Comparison of ENCODE assay signal across 11 cellular contexts in the genomic region with DNA sequence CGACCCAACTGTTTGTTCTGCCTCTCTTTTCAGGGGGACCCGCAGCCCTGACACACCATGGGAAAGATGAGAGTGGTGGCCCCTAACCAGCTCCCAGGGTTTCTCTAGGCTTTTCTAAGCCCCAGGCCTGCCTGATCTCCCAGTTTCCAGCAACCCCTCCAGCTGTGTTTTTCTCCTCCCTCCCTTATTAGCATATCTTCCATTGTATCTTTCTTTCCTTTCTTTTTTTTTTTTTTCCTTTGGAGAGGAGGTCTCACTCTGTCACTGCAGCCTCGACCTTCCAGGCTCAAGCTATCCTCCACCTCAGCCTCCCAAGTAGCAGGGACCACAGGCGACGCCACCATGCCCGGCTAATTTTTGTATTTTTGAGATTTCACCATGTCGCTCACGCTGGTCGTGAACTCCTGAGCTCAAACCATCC. TPM values are rescaled to one million over a fixed set of nuclear protein-coding genes. Genes with fewer than 3 reads are reported as not detected.
DNase-seq lines count a peak whose midpoint lies in the region; ATAC-seq and TF ChIP-seq lines count a peak whose summit lies in the region.
"Had no signal": no experiment of that assay in that cellular context is flagged by ENCODE, and none has a peak within 500 bp of the region (broad histone marks: within the 10 kb centered on the region; RNA-seq: fewer than 3 reads in every experiment).

No MANE protein-coding gene starts in this region.

- H3K36me3 ChIP-seq in PC-9 (ENCODE audit: low read depth) (0 out of 2 replicates have a peak, but pooled peaks cover 3% of the 10 kb centered on the region), esophagus muscularis mucosa (no peaks in the 10 kb centered on the region), skeletal muscle satellite cell (ENCODE audit: insufficient read depth, low read length) (no peaks in the 10 kb centered on the region)
- H3K36me3 ChIP-seq: cardiac muscle cell had no signal

- WGBS in esophagus muscularis mucosa = 94% methylated on average over 9 of the region's 9 CpGs
- 91% methylated on average over 9 of the region's 9 CpGs for WGBS in right cardiac atrium

- peak overlapping the region; percentile 73 for H3K4me2 ChIP-seq in PC-9
- peak overlapping the region; percentile 71 for H3K4me2 ChIP-seq in skeletal muscle satellite cell (ENCODE audit: low read length)

- TF ChIP-seq CTCF in PC-9 (conservative IDR thresholded peaks at IDR 0.05) (no peak), esophagus muscularis mucosa (IDR thresholded peaks at IDR 0.05) (no peak)

- intact Hi-C loops in PC-9 (cut with micrococcal nuclease; ENCODE audit: unreplicated experiment) (loop anchor here (2.0 to 10.0 kb wide), 5 partner anchors 82 to 722 kb away; a partner anchor contains a TSS), esophagus muscularis mucosa (cut with DNase I) (no loop called here), right cardiac atrium (cut with DNase I) (no loop called here)

- H3K79me2 ChIP-seq in PC-9 (ENCODE audit: low read depth) = peaks cover 27% of the 10 kb centered on the region

- TF ChIP-seq POLR2A in esophagus muscularis mucosa (IDR thresholded peaks at IDR 0.05; ENCODE audit: low read depth) = no peak

- peaks cover 49% of the 10 kb centered on the region for H3F3A ChIP-seq in PC-9 (ENCODE audit: insufficient read depth, low read depth)

- no peak for TF ChIP-seq EP300 in esophagus muscularis mucosa (IDR thresholded peaks at IDR 0.05)

- H3K9ac ChIP-seq in skeletal muscle satellite cell (ENCODE audit: low read depth, low read length) = no peak overlapping the region
- H3K9ac ChIP-seq: KMS-11 had no signal

- H2AFZ ChIP-seq in PC-9 = no peak overlapping the region

- H3K9me3 ChIP-seq in PC-9 (ENCODE audit: insufficient read depth, low read depth) (no peaks in the 10 kb centered on the region), esophagus muscularis mucosa (no peaks in the 10 kb centered on the region), skeletal muscle satellite cell (replicated peaks; ENCODE audit: low read length) (no peaks in the 10 kb centered on the region), right cardiac atrium (ENCODE audit: control insufficient read depth, low read length) (no peaks in the 10 kb centered on the region)

- DNase-seq in D341Med (ENCODE audit: low spot score) (peak; percentile 17), PC-9 (no peak), esophagus muscularis mucosa (ENCODE audit: extremely low spot score) (no peak), HCEC 1CT (no peak), UCSD-AML1 (lab: John Stamatoyannopoulos, UW; ENCODE audit: unreplicated experiment) (no peak), right cardiac atrium (no peak)
- DNase-seq in stimulated activated CD4-positive, alpha-beta T cell treated with anti-CD3 and anti-CD28 coated beads, Interleukin-2, amount 100 ng/mL, for 24 hours = no peak
- DNase-seq: stimulated activated CD8-positive, alpha-beta memory T cell treated with anti-CD3 and anti-CD28 coated beads, Interleukin-4, amount 100 ng/mL, for 48 hours had no signal

- BruUV-seq in PC-9 (replicated peaks; lab: Mats Ljungman, UMichigan) = no TSS peak

- CTCF ChIA-PET in PC-9 (lab: Charles Lee) = interaction anchor here (0.9 kb wide), 1 partner anchor 20 kb away, joined by 3 read pairs; no protein-coding TSS in a partner anchor

- no peak for ATAC-seq in right cardiac atrium

- no peaks in the 10 kb centered on the region for H3K9me2 ChIP-seq in PC-9 (ENCODE audit: insufficient read depth)

- POLR2A ChIA-PET in PC-9 (lab: Charles Lee; ENCODE audit: unreplicated experiment) = interaction anchor here (0.6 kb wide), 2 partner anchors 18 kb away, joined by 6 to 11 read pairs; no protein-coding TSS in a partner anchor

- H3K4me1 ChIP-seq in PC-9 (replicated peaks; ENCODE audit: insufficient read depth) (peaks cover 82% of the 10 kb centered on the region), esophagus muscularis mucosa (peaks cover 49 to 73% (median 67%) of the 10 kb centered on the region in 4 donors), skeletal muscle satellite cell (ENCODE audit: control insufficient read depth, insufficient read depth, low read length) (peaks cover 61% of the 10 kb centered on the region), right cardiac atrium (ENCODE audit: control insufficient read depth, insufficient read depth, low read length) (peaks cover 20% of the 10 kb centered on the region)

- H3K4me3 ChIP-seq in PC-9 (no peak overlapping the region), esophagus muscularis mucosa (no peak overlapping the region), skeletal muscle satellite cell (ENCODE audit: low read length) (no peak overlapping the region), right cardiac atrium (ENCODE audit: low read length) (no peak overlapping the region)
- H3K4me3 ChIP-seq: cardiac muscle cell had no signal

- H4K20me1 ChIP-seq in PC-9 (ENCODE audit: insufficient read depth) = 0 out of 2 replicates have a peak, but pooled peaks cover 8% of the 10 kb centered on the region

- H3K27me3 ChIP-seq in PC-9 (ENCODE audit: insufficient read depth, low read depth) = no peaks in the 10 kb centered on the region
- no peaks in the 10 kb centered on the region for H3K27me3 ChIP-seq in esophagus muscularis mucosa
- H3K27me3 ChIP-seq in skeletal muscle satellite cell (ENCODE audit: control insufficient read depth, insufficient read depth, low read length) = no peaks in the 10 kb centered on the region
- no peaks in the 10 kb centered on the region for H3K27me3 ChIP-seq in right cardiac atrium (ENCODE audit: control insufficient read depth, insufficient read depth)
- H3K27me3 ChIP-seq: cardiac muscle cell had no signal

- peak overlapping the region; percentile 71 for H3K27ac ChIP-seq in PC-9
- peak overlapping the region; percentile 43 to 62 (median 58) for H3K27ac ChIP-seq in esophagus muscularis mucosa (replicated peaks in 1 of 4)
- no peak overlapping the region for H3K27ac ChIP-seq in right cardiac atrium (ENCODE audit: low read length)
- H3K27ac ChIP-seq: cardiac muscle cell had no signal

RNA-seq across cellular contexts. Expression of a gene that starts 1.8 kb away (rescaled TPM):
- total RNA-seq in PC-9 (2021) = 113 TPM in 2 replicates
- 100 to 1,000 TPM in 3 of 4 donors, 10 to 100 TPM in 1; 91.8 to 130 (median 117) TPM for total RNA-seq in esophagus muscularis mucosa
- total RNA-seq in skeletal muscle satellite cell (2012; rRNA removed) = 97.8 and 105 TPM in 2 replicates
- 100 to 1,000 TPM in 1 of 4 donors, 10 to 100 TPM in 3; 89.3 to 110 (median 93.5) TPM for total RNA-seq in right cardiac atrium
- polyA plus RNA-seq in right cardiac atrium = 77.3 TPM

RNA-seq across cellular contexts. Expression of a gene that starts 5.7 kb away (rescaled TPM):
- 10.6 and 12.9 TPM in 2 replicates for total RNA-seq in PC-9 (2021)
- total RNA-seq in esophagus muscularis mucosa = under 1 TPM; 0.13 to 0.42 (median 0.34) TPM
- 0.76 TPM in 1 of 2 replicates, not detected in the other for total RNA-seq in skeletal muscle satellite cell (2012; rRNA removed)
- total RNA-seq in right cardiac atrium = under 1 TPM in 1 of 4 donors, not detected in 3; 0.21 TPM
- polyA plus RNA-seq in right cardiac atrium = 0.23 TPM

RNA-seq across cellular contexts. Expression of a gene that starts 30.3 kb away (rescaled TPM):
- total RNA-seq in PC-9 (2021) (15.6 and 17.6 TPM in 2 replicates), esophagus muscularis mucosa (10 to 100 TPM; 21.6 to 31.7 (median 27.0) TPM), right cardiac atrium (10 to 100 TPM; 46.7 to 86.4 (median 52.1) TPM)
- total RNA-seq in skeletal muscle satellite cell (2012; rRNA removed) = 6.8 and 7.2 TPM in 2 replicates
- 34.9 TPM for polyA plus RNA-seq in right cardiac atrium

RNA-seq across cellular contexts. Expression of a gene that starts 31.8 kb away (rescaled TPM):
- total RNA-seq in PC-9 (2021) (26.6 and 30.7 TPM in 2 replicates), esophagus muscularis mucosa (10 to 100 TPM; 17.4 to 40.7 (median 23.1) TPM), right cardiac atrium (10 to 100 TPM; 45.8 to 66.0 (median 49.8) TPM)
- 4.1 and 8.5 TPM in 2 replicates for total RNA-seq in skeletal muscle satellite cell (2012; rRNA removed)
- 39.3 TPM for polyA plus RNA-seq in right cardiac atrium

RNA-seq across cellular contexts. Expression of a gene that starts 50.2 kb away (rescaled TPM):
- total RNA-seq in PC-9 (2021) (45.6 and 51.1 TPM in 2 replicates), esophagus muscularis mucosa (10 to 100 TPM; 24.9 to 30.2 (median 27.7) TPM), right cardiac atrium (10 to 100 TPM; 17.4 to 23.8 (median 20.3) TPM)
- 30.4 and 31.5 TPM in 2 replicates for total RNA-seq in skeletal muscle satellite cell (2012; rRNA removed)
- 12.5 TPM for polyA plus RNA-seq in right cardiac atrium
